ENCODE assay signal across 9 cellular contexts in genomic region chr17:7704601-7705268, GRCh38. TPM values are rescaled to one million over a fixed set of nuclear protein-coding genes. Genes with fewer than 3 reads are reported as not detected.
DNase-seq lines count a peak whose midpoint lies in the region; ATAC-seq and TF ChIP-seq lines count a peak whose summit lies in the region.
"Had no signal": no experiment of that assay in that cellular context is flagged by ENCODE, and none has a peak within 500 bp of the region (broad histone marks: within the 10 kb centered on the region; RNA-seq: fewer than 3 reads in every experiment).

Gene EFNB3 (plus strand): TSS chr17:7705202. CDS start chr17:7705599, 397 bp downstream.

- H3K9me3 ChIP-seq in HUES64 (ENCODE audit: insufficient read depth, low read depth, low read length) (no peaks in the 10 kb centered on the region), hepatocyte (ENCODE audit: low read depth) (no peaks in the 10 kb centered on the region), skeletal muscle satellite cell (replicated peaks; ENCODE audit: low read length) (no peaks in the 10 kb centered on the region)

- peaks cover 6% of the 10 kb centered on the region for H3K79me2 ChIP-seq in hepatocyte

- H3K9me3 Mint-ChIP-seq in activated naive CD8-positive, alpha-beta T cell treated with anti-CD3 and anti-CD28 coated beads, Interleukin-2, amount 10 ng/mL, durations not matched to agents 7 days and 5 days: no peaks in the 10 kb centered on the region

- WGBS in HUES64: 2% methylated on average over 40 of the region's 45 CpGs
- WGBS in hepatocyte (ENCODE audit: low lambda C conversion rate, missing lambda C conversion rate): 3% methylated on average over 13 of the region's 45 CpGs

- peaks cover 8% of the 10 kb centered on the region for H3K4me1 ChIP-seq in HUES64 (ENCODE audit: insufficient read depth, low read length)
- peaks cover 22% of the 10 kb centered on the region for H3K4me1 ChIP-seq in hepatocyte (ENCODE audit: insufficient read depth)
- peaks cover 8% of the 10 kb centered on the region for H3K4me1 ChIP-seq in skeletal muscle satellite cell (ENCODE audit: control insufficient read depth, insufficient read depth, low read length)

- peak within 1 kb of the TSS; percentile 77 for H2AFZ ChIP-seq in hepatocyte

- no peaks in the 10 kb centered on the region for H3K9me2 ChIP-seq in hepatocyte (replicated peaks; ENCODE audit: insufficient read depth)

- DNase-seq in BJ (ENCODE audit: low read depth) (no peak), hepatocyte (ENCODE audit: low spot score) (peak; percentile 80), OCI-M1 (lab: John Stamatoyannopoulos, UW) (no peak), GM19238 (ENCODE audit: insufficient read length, low spot score) (no peak), T1000 (lab: John Stamatoyannopoulos, UW) (no peak)
- no peak for DNase-seq in activated naive CD8-positive, alpha-beta T cell treated with anti-CD3 and anti-CD28 coated beads, Interleukin-2, amount 10 ng/mL, durations not matched to agents 7 days and 5 days

- peak within 1 kb of the TSS; percentile 56 for H3K4me3 Mint-ChIP-seq in activated naive CD8-positive, alpha-beta T cell treated with anti-CD3 and anti-CD28 coated beads, Interleukin-2, amount 10 ng/mL, durations not matched to agents 7 days and 5 days

- peaks cover 4% of the 10 kb centered on the region; the same call in 1 of the 2 replicates for H3K36me3 ChIP-seq in BJ (ENCODE audit: control insufficient read depth, insufficient read depth, low read length)
- H3K36me3 ChIP-seq in HUES64 (ENCODE audit: insufficient read depth, low read length): peaks cover 12% of the 10 kb centered on the region
- no peaks in the 10 kb centered on the region for H3K36me3 ChIP-seq in hepatocyte (replicated peaks; ENCODE audit: insufficient read depth, low read depth)
- peaks cover 12% of the 10 kb centered on the region for H3K36me3 ChIP-seq in skeletal muscle satellite cell (ENCODE audit: insufficient read depth, low read length)

- CTCF ChIA-PET in BJ (lab: Yijun Ruan, JAX): interaction anchor here (0.5 to 1.2 kb wide), 4 partner anchors 10 to 119 kb away, joined by 3 to 4 read pairs (median 3); no protein-coding TSS in a partner anchor

- peaks cover 8% of the 10 kb centered on the region for H3K4me1 Mint-ChIP-seq in activated naive CD8-positive, alpha-beta T cell treated with anti-CD3 and anti-CD28 coated beads, Interleukin-2, amount 10 ng/mL, durations not matched to agents 7 days and 5 days

- no peak for ATAC-seq in activated naive CD8-positive, alpha-beta T cell treated with anti-CD3 and anti-CD28 coated beads, Interleukin-2, amount 10 ng/mL, durations not matched to agents 7 days and 5 days (ENCODE audit: low read depth)

- H3K4me2 ChIP-seq in hepatocyte: peak within 1 kb of the TSS; percentile 95
- H3K4me2 ChIP-seq in skeletal muscle satellite cell (ENCODE audit: low read length): peak within 1 kb of the TSS; percentile 82

- POLR2A ChIA-PET in BJ (lab: Charles Lee): no interaction called here
- POLR2A ChIA-PET in activated naive CD8-positive, alpha-beta T cell treated with anti-CD3 and anti-CD28 coated beads, Interleukin-2, amount 10 ng/mL, durations not matched to agents 7 days and 5 days (lab: Charles Lee): interaction anchor here (1.2 to 1.5 kb wide), 2 partner anchors 17 to 18 kb away, joined by 3 to 7 read pairs; partner anchors contain the start of gene TP53

- TF ChIP-seq CTCF in BJ (IDR thresholded peaks at IDR 0.05; ENCODE audit: insufficient read depth, low read depth, low read length): no peak
- TF ChIP-seq CTCF in hepatocyte (IDR thresholded peaks at IDR 0.05; ENCODE audit: poor library complexity): no peak

- H3K27ac ChIP-seq in HUES64 (ENCODE audit: low read depth, low read length) (no peak within 1 kb of the TSS; the same call in 1 of the 2 replicates), hepatocyte (peak within 1 kb of the TSS; percentile 67)
- H3K27ac ChIP-seq: HL-60 had no signal

- H3K9ac ChIP-seq in HUES64 (ENCODE audit: low read depth, low read length): peak within 1 kb of the TSS; percentile 41
- peak within 1 kb of the TSS; percentile 13 for H3K9ac ChIP-seq in skeletal muscle satellite cell (ENCODE audit: low read depth, low read length)

- peaks cover 11% of the 10 kb centered on the region for H3K36me3 Mint-ChIP-seq in activated naive CD8-positive, alpha-beta T cell treated with anti-CD3 and anti-CD28 coated beads, Interleukin-2, amount 10 ng/mL, durations not matched to agents 7 days and 5 days

- H3K4me3 ChIP-seq in BJ (ENCODE audit: low read depth, low read length) (peak within 1 kb of the TSS; percentile 52), HUES64 (ENCODE audit: low read length) (peak within 1 kb of the TSS; percentile 64), hepatocyte (peak within 1 kb of the TSS; percentile 94), skeletal muscle satellite cell (ENCODE audit: low read length) (peak within 1 kb of the TSS; percentile 62)

- H4K20me1 ChIP-seq in hepatocyte (ENCODE audit: insufficient read depth, poor library complexity, severe bottlenecking): no peaks in the 10 kb centered on the region

- H3K27me3 ChIP-seq in BJ (ENCODE audit: control insufficient read depth, insufficient read depth, low read length): peaks cover 16% of the 10 kb centered on the region
- H3K27me3 ChIP-seq in HUES64 (ENCODE audit: insufficient read depth, low read length): peaks cover 14% of the 10 kb centered on the region
- peaks cover 16% of the 10 kb centered on the region for H3K27me3 ChIP-seq in hepatocyte
- H3K27me3 ChIP-seq in skeletal muscle satellite cell (ENCODE audit: control insufficient read depth, insufficient read depth, low read length): peaks cover 31% of the 10 kb centered on the region

- H3K27me3 Mint-ChIP-seq in activated naive CD8-positive, alpha-beta T cell treated with anti-CD3 and anti-CD28 coated beads, Interleukin-2, amount 10 ng/mL, durations not matched to agents 7 days and 5 days: peaks cover 40% of the 10 kb centered on the region

- peak within 1 kb of the TSS; percentile 28 for H3K27ac Mint-ChIP-seq in activated naive CD8-positive, alpha-beta T cell treated with anti-CD3 and anti-CD28 coated beads, Interleukin-2, amount 10 ng/mL, durations not matched to agents 7 days and 5 days

RNA-seq across cellular contexts. Expression of gene EFNB3, which starts in this region (rescaled TPM):
- polyA plus RNA-seq in BJ (2011; rRNA removed): 4.9 and 5.3 TPM in 2 replicates
- 2.7 and 3.4 TPM in 2 replicates for polyA minus RNA-seq in BJ (2011; rRNA and poly(A)+ RNA removed)
- 14.7 TPM for polyA plus RNA-seq in HUES64 (2013, experiment 1 of 2)
- 24.0 TPM for polyA plus RNA-seq in HUES64 (2013, experiment 2 of 2)
- total RNA-seq in activated naive CD8-positive, alpha-beta T cell treated with anti-CD3 and anti-CD28 coated beads, Interleukin-2, amount 10 ng/mL, durations not matched to agents 7 days and 5 days: not detected
- 7.4 and 8.6 TPM in 2 replicates for total RNA-seq in hepatocyte
- 10.6 and 16.6 TPM in 2 replicates for polyA plus RNA-seq in hepatocyte
- 0.44 and 0.76 TPM in 2 replicates for total RNA-seq in skeletal muscle satellite cell (2012; rRNA removed)
